8 cellular contexts compared by ENCODE assay signal in genomic region chr17:76408037-76408849, GRCh38. TPM values are rescaled to one million over a fixed set of nuclear protein-coding genes. Genes with fewer than 3 reads are reported as not detected.
DNase-seq lines count a peak whose midpoint lies in the region; ATAC-seq lines count a peak whose summit lies in the region.

No MANE protein-coding gene starts in this region.

- DNase-seq in Daoy (ENCODE audit: low read depth) (peak; percentile 66), Kasumi-1 (lab: John Stamatoyannopoulos, UW) (peak; percentile 75 to 87), SK-MEL-5 (ENCODE audit: low read depth, low spot score) (peak; percentile 81), left cardiac atrium (peak; percentile 64)
- DNase-seq in activated gamma-delta T cell treated with anti-CD3 and anti-CD28 coated beads, Interleukin-2, amount 50 U/mL, for 16 hours (ENCODE audit: low read depth), result peak; percentile 55
- peak; percentile 66 for DNase-seq in stimulated activated CD4-positive, alpha-beta T cell treated with anti-CD3 and anti-CD28 coated beads, Interleukin-12 subunit alpha, Interleukin-12 subunit beta, amount 100 ng/mL, for 4 hours

- ATAC-seq in left cardiac atrium, result no peak
- ATAC-seq in HG03378 (IDR thresholded peaks at IDR 0.05; ENCODE audit: unreplicated experiment), result no peak
- no peak for ATAC-seq in GM19328 (IDR thresholded peaks at IDR 0.05; ENCODE audit: unreplicated experiment)

- in situ Hi-C loops in SK-MEL-5 (cut with HindIII; ENCODE audit: low pct_unique_long_range_greater_than_20kb, low sequenced_read_pairs), result no loop called here

- intact Hi-C loops in left cardiac atrium (cut with DNase I), result loop anchor here in 1 of 2 donors (2.0 kb wide), 2 partner anchors 51 to 99 kb away; no protein-coding TSS in a partner anchor

RNA-seq across cellular contexts. Expression of gene SPHK1, which starts 23.8 kb away (rescaled TPM):
- 72.9 and 91.9 TPM in 2 replicates for total RNA-seq in Daoy (2014; rRNA removed; shearing (Covaris generic))
- 60.4 and 60.5 TPM in 2 replicates for total RNA-seq in SK-MEL-5 (2014; rRNA removed; shearing (Covaris generic))
- 79.0 and 79.8 TPM in 2 replicates for polyA plus RNA-seq in SK-MEL-5 (2015; cell fraction: cytosol; rRNA removed)
- polyA plus RNA-seq in SK-MEL-5 (2015; cell fraction: nucleus; rRNA removed), result 184 and 217 TPM in 2 replicates
- total RNA-seq in left cardiac atrium, result 10 to 100 TPM in 1 of 2 donors, 1 to 10 TPM in 1; 4.8 to 27.9 TPM

RNA-seq across cellular contexts. Expression of gene UBE2O, which starts 44.7 kb away (rescaled TPM):
- total RNA-seq in Daoy (2014; rRNA removed; shearing (Covaris generic)), result 19.2 and 24.7 TPM in 2 replicates
- 30.7 and 36.4 TPM in 2 replicates for total RNA-seq in SK-MEL-5 (2014; rRNA removed; shearing (Covaris generic))
- polyA plus RNA-seq in SK-MEL-5 (2015; cell fraction: cytosol; rRNA removed), result 44.4 and 56.8 TPM in 2 replicates
- 99.5 and 103 TPM in 2 replicates for polyA plus RNA-seq in SK-MEL-5 (2015; cell fraction: nucleus; rRNA removed)
- 10 to 100 TPM; 28.3 to 29.1 TPM for total RNA-seq in left cardiac atrium

RNA-seq across cellular contexts. Expression of gene PRPSAP1, which starts 54.5 kb away (rescaled TPM):
- total RNA-seq in Daoy (2014; rRNA removed; shearing (Covaris generic)), result 30.3 and 39.2 TPM in 2 replicates
- 42.2 and 43.7 TPM in 2 replicates for total RNA-seq in SK-MEL-5 (2014; rRNA removed; shearing (Covaris generic))
- polyA plus RNA-seq in SK-MEL-5 (2015; cell fraction: cytosol; rRNA removed), result 116 and 117 TPM in 2 replicates
- polyA plus RNA-seq in SK-MEL-5 (2015; cell fraction: nucleus; rRNA removed), result 470 and 484 TPM in 2 replicates
- total RNA-seq in left cardiac atrium, result 10 to 100 TPM; 38.9 to 39.3 TPM

RNA-seq across cellular contexts. Expression of gene AANAT, which starts 59.2 kb away (rescaled TPM):
- not detected in 2 replicates for total RNA-seq in Daoy (2014; rRNA removed; shearing (Covaris generic))
- not detected in 2 replicates for total RNA-seq in SK-MEL-5 (2014; rRNA removed; shearing (Covaris generic))
- polyA plus RNA-seq in SK-MEL-5 (2015; cell fraction: cytosol; rRNA removed), result not detected in 2 replicates
- polyA plus RNA-seq in SK-MEL-5 (2015; cell fraction: nucleus; rRNA removed), result 0.88 TPM in 1 of 2 replicates, not detected in the other
- total RNA-seq in left cardiac atrium, result not detected
